ENCODE assay signal across 17 cellular contexts in genomic region chr2:88866756-88867155, GRCh38.
DNase-seq lines count a peak whose midpoint lies in the region; ATAC-seq lines count a peak whose summit lies in the region.
"Had no signal": no experiment of that assay in that cellular context is flagged by ENCODE, and none has a peak within 500 bp of the region (broad histone marks: within the 10 kb centered on the region; RNA-seq: fewer than 3 reads in every experiment).

No MANE protein-coding gene starts in this region.

- peaks cover 12 to 25% (median 18%) of the 10 kb centered on the region in 3 donors for H3K4me1 Mint-ChIP-seq in T-cell

- peaks cover 25% of the 10 kb centered on the region for H3K4me1 ChIP-seq in mononuclear cell (ENCODE audit: insufficient read depth, low read length)
- H3K4me1 ChIP-seq in SJCRH30, result no peaks in the 10 kb centered on the region
- H3K4me1 ChIP-seq: HAP-1 had no signal

- H3K27me3 ChIP-seq in mononuclear cell (ENCODE audit: insufficient read depth, low read length) (no peaks in the 10 kb centered on the region), SJCRH30 (0 out of 2 replicates have a peak, but pooled peaks cover 3% of the 10 kb centered on the region)
- H3K27me3 ChIP-seq: right atrium auricular region had no signal

- CTCF ChIA-PET in T-cell (lab: Charles Lee), result no interaction called here

- DNase-seq in GDM1 (lab: John Stamatoyannopoulos, UW) (peak; percentile 73), MV-4-11 (lab: John Stamatoyannopoulos, UW) (peak; percentile 92), T-cell (no peak), NK-92 (lab: John Stamatoyannopoulos, UW; ENCODE audit: unreplicated experiment) (no peak), SJCRH30 (no peak), middle frontal gyrus (ENCODE audit: extremely low spot score, low spot score) (no peak), GOT3 (lab: John Stamatoyannopoulos, UW) (no peak)
- DNase-seq: activated CD4-positive, CD25-positive, alpha-beta regulatory T cell; activated gamma-delta T cell treated with Interleukin-2 at 50 U/mL for 16 hours; dermis blood vessel endothelial cell; DMS79; NCI-H82; SK-N-SH had no signal

- peak overlapping the region; percentile 18 for H3K4me3 ChIP-seq in mononuclear cell (ENCODE audit: low read length)
- H3K4me3 ChIP-seq in SJCRH30, result no peak overlapping the region
- H3K4me3 ChIP-seq: HAP-1, right atrium auricular region had no signal

- H3K27ac Mint-ChIP-seq in T-cell, result no peak overlapping the region

- H3K9me3 ChIP-seq in mononuclear cell (ENCODE audit: low read depth, low read length), result no peaks in the 10 kb centered on the region
- H3K9me3 ChIP-seq in SJCRH30 (replicated peaks), result no peaks in the 10 kb centered on the region
- H3K9me3 ChIP-seq: HAP-1, neutrophil, right atrium auricular region, SK-N-SH had no signal

- H3K27ac ChIP-seq in SJCRH30, result no peak overlapping the region
- H3K27ac ChIP-seq: neutrophil had no signal

- POLR2A ChIA-PET in T-cell (lab: Charles Lee), result no interaction called here

- ATAC-seq in T-cell (replicated peaks in 1 of 4), result no peak

- H3K4me3 Mint-ChIP-seq in T-cell, result peak overlapping the region in 2 of 3 donors; percentile 40 to 42

- no peaks in the 10 kb centered on the region for H3K36me3 Mint-ChIP-seq in T-cell

- peaks cover 8 to 37% of the 10 kb centered on the region in 2 donors for H3K27me3 Mint-ChIP-seq in T-cell

- H3K9me3 Mint-ChIP-seq in T-cell, result no peaks in the 10 kb centered on the region

- H3K36me3 ChIP-seq in SJCRH30, result no peaks in the 10 kb centered on the region
- H3K36me3 ChIP-seq: HAP-1, neutrophil, right atrium auricular region had no signal

Comparison
In these comparisons a context has a peak if more than half of its experiments do, and no peak if none do; other contexts are left out.
1. DNase-seq: peak in GDM1 (single experiment) and MV-4-11 (single experiment); none in T-cell (0 of 34), NK-92 (single experiment), SJCRH30 (0 of 2), middle frontal gyrus (single experiment) and GOT3 (single experiment).